21 cellular contexts compared by ENCODE assay signal in the genomic region with DNA sequence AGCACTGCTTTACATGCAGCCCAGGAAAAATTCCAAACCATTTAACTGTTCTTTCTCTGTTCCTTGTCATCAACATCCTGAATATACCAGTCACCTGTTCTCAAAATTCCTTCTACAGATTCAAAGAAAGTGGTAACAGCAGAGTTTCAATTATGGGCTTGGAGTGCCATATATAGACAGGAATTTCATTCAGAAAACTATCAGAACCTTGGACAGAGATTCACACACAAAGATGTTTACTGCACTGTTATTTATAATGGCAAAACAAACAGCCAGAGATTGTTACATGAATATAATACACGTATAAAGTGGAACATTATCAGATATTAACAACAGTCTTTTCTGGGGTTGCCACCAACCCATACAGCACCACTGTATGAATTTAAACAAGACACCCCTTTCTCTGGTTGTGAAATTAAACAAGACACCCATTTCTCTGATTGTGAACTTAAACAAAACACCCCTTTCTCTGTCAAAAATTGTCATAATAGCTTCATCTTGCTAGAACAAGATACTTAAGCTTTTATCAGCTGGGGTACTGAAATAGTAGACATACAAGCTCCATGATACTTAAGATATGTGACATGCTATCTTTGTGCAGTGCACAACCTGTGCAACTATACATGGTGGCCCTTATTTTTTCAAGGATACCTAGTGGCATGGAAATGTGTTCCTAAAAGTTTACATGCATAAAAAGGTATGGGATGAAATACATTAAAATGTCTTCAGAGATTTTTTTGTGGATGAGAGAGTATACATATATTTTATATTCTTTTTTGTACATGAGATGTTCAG. TPM values are rescaled to one million over a fixed set of nuclear protein-coding genes. Genes with fewer than 3 reads are reported as not detected.
DNase-seq lines count a peak whose midpoint lies in the region; ATAC-seq and TF ChIP-seq lines count a peak whose summit lies in the region.
"Had no signal": no experiment of that assay in that cellular context is flagged by ENCODE, and none has a peak within 500 bp of the region (broad histone marks: within the 10 kb centered on the region; RNA-seq: fewer than 3 reads in every experiment).

No MANE protein-coding gene starts in this region.

- H2AFZ ChIP-seq in HCT116 (ENCODE audit: low read depth, low read length, poor library complexity, severe bottlenecking) = no peak overlapping the region

- POLR2A ChIA-PET in HCT116 (lab: Charles Lee) = no interaction called here

- no peak overlapping the region for H3K27ac ChIP-seq in HCT116 (ENCODE audit: low read depth, low read length)
- H3K27ac ChIP-seq: HL-60, KMS-11 had no signal

- H3K4me3 ChIP-seq in HCT116 (replicated peaks in 1 of 2; ENCODE audit: low read depth in 1 of 2, low read length in 2 of 2) = no peak overlapping the region

- BruUV-seq in HCT116 (replicated peaks; lab: Mats Ljungman, UMichigan) = no TSS peak

- no peak for TF ChIP-seq RAD21 in HCT116 (IDR thresholded peaks at IDR 0.05; ENCODE audit: low read depth)

- no peaks in the 10 kb centered on the region for H3K9me3 ChIP-seq in HCT116 (ENCODE audit: control insufficient read depth in 1 of 2, insufficient read depth in 1 of 2, low read depth in 1 of 2, low read length in 2 of 2)

- no peaks in the 10 kb centered on the region for H3K79me2 ChIP-seq in HCT116 (ENCODE audit: insufficient read depth, low read length)

- no peak overlapping the region for H3K4me2 ChIP-seq in HCT116 (ENCODE audit: low read length)
- H3K4me2 ChIP-seq: KMS-11 had no signal

- CTCF ChIA-PET in HCT116 (lab: Charles Lee) = no interaction called here

- intact Hi-C loops in HCT116 (cut with micrococcal nuclease) = no loop called here

- RAD21 ChIA-PET in HCT116 (lab: Charles Lee; ENCODE audit: low non-redundant PET in 1 of 2, low total read pairs in 2 of 2, uncharacterized antibody in 2 of 2, unreplicated experiment in 2 of 2) = no interaction called here

- no peaks in the 10 kb centered on the region for H3K36me3 ChIP-seq in HCT116 (ENCODE audit: control insufficient read depth in 1 of 2, insufficient read depth in 2 of 2, low read length in 2 of 2)

- H3K4me1 ChIP-seq in HCT116 (ENCODE audit: control insufficient read depth in 1 of 2, insufficient read depth in 2 of 2, low read length in 2 of 2) = no peaks in the 10 kb centered on the region

- H3K27me3 ChIP-seq in HCT116 (ENCODE audit: insufficient read depth, low read length) = peaks cover 39% of the 10 kb centered on the region

- DNase-seq in EH (ENCODE audit: low read depth) (peak; percentile 16), HCT116 (ENCODE audit: low read depth, low spot score) (no peak), dermis blood vessel endothelial cell (peak; percentile 5), pons (ENCODE audit: low spot score) (no peak), kidney tubule cell (ENCODE audit: low spot score) (no peak), NCI-H526 treated with DMSO at 0.1 percent for 48 hours (lab: John Stamatoyannopoulos, UW) (no peak)
- DNase-seq: CD4-positive, CD25-positive, alpha-beta regulatory T cell; DMS79; GOT3; MV-4-11; NCI-H1105 treated with DMSO at 0.1 percent for 48 hours; NCI-H2029 treated with DMSO at 0.1 percent for 48 hours; NCI-H226; NCI-H524 treated with DMSO at 0.1 percent for 48 hours; Right ventricle myocardium superior had no signal

- no peak for TF ChIP-seq POLR2A in HCT116 (IDR thresholded peaks at IDR 0.05; ENCODE audit: borderline replicate concordance, extremely low read depth, insufficient read depth, insufficient read length)

- no peaks in the 10 kb centered on the region for H3K9me2 ChIP-seq in HCT116 (ENCODE audit: insufficient read depth)

- no peak for ATAC-seq in HCT116
- no peak for ATAC-seq in HG02885 (IDR thresholded peaks at IDR 0.05; ENCODE audit: poor library complexity, unreplicated experiment)
- ATAC-seq: HepG2 had no signal

- H4K20me1 ChIP-seq in HCT116 (ENCODE audit: insufficient read depth) = no peaks in the 10 kb centered on the region

- H3K9ac ChIP-seq in HCT116 (ENCODE audit: low read length) = no peak overlapping the region
- H3K9ac ChIP-seq: KMS-11 had no signal

- TF ChIP-seq CTCF in HCT116 (IDR thresholded peaks at IDR 0.05 in 2 of 3, conservative IDR thresholded peaks at IDR 0.05 in 1 of 3; ENCODE audit: borderline replicate concordance in 1 of 3, insufficient read depth in 1 of 3, low read depth in 2 of 3, low read length in 2 of 3) = no peak

TF ChIP-seq in HCT116, 20 proteins besides CTCF, POLR2A, EP300 and RAD21:
- TF ChIP-seq MAX (IDR thresholded peaks at IDR 0.05) = no peak
- no peak for TF ChIP-seq SP1 (IDR thresholded peaks at IDR 0.05; ENCODE audit: low read depth)
- no peak for TF ChIP-seq POLR2AphosphoS5 (IDR thresholded peaks at IDR 0.05; ENCODE audit: low read depth, low read length)
- TF ChIP-seq EZH2 (IDR thresholded peaks at IDR 0.05) = no peak
- no peak for TF ChIP-seq TCF7L2 (IDR thresholded peaks at IDR 0.05; ENCODE audit: borderline replicate concordance, extremely low read depth, insufficient read depth, insufficient read length)
- peak; percentile 56 for TF ChIP-seq REST (IDR thresholded peaks at IDR 0.05; ENCODE audit: low read depth)
- no peak for TF ChIP-seq YY1 (IDR thresholded peaks at IDR 0.05; ENCODE audit: extremely low read depth, insufficient replicate concordance, low read depth, low read length)

TF ChIP-seq in PFSK-1, 5 proteins besides CTCF, POLR2A, EP300 and RAD21:
- TF ChIP-seq SIN3A (IDR thresholded peaks at IDR 0.05; ENCODE audit: borderline replicate concordance, insufficient read depth, low read length) (no peak), FOXP2 (optimal IDR thresholded peaks at IDR 0.05; ENCODE audit: borderline replicate concordance, extremely low read depth, extremely low read length, insufficient read depth) (no peak), POLR2AphosphoS5 (IDR thresholded peaks at IDR 0.05; ENCODE audit: low read depth, low read length) (no peak), REST (IDR thresholded peaks at IDR 0.05; ENCODE audit: insufficient read depth in 1 of 2, low read depth in 2 of 2, low read length in 2 of 2) (peak; percentile 43 to 61; a peak in 1 of 4 replicates), TAF1 (IDR thresholded peaks at IDR 0.05; ENCODE audit: borderline replicate concordance, insufficient read depth, low read length) (no peak)

RNA-seq across cellular contexts. Expression of gene CACNA1A, which starts 12.6 kb away (rescaled TPM):
- total RNA-seq in HCT116 (2021; ENCODE audit: unreplicated experiment) (7.5 TPM), dermis blood vessel endothelial cell (0.14 and 0.17 TPM in 2 replicates)
- 4.4 and 5.8 TPM in 2 replicates for polyA plus RNA-seq in HCT116 (2012)
- polyA plus RNA-seq in PFSK-1 (2012; ENCODE audit: insufficient read length, low read depth) = 0.85 TPM
- total RNA-seq: HepG2, SK-MEL-5 had no signal
- polyA plus RNA-seq: HepG2 had no signal

Comparison
In these comparisons a context has a peak if more than half of its experiments do, and no peak if none do; other contexts are left out.
1. DNase-seq: peak in EH (single experiment) and dermis blood vessel endothelial cell (single experiment); none in HCT116 (single experiment), pons (single experiment), kidney tubule cell (single experiment) and NCI-H526 treated with DMSO at 0.1 percent for 48 hours (single experiment).